Comparison of ENCODE assay signal across 7 cellular contexts in the genomic region with DNA sequence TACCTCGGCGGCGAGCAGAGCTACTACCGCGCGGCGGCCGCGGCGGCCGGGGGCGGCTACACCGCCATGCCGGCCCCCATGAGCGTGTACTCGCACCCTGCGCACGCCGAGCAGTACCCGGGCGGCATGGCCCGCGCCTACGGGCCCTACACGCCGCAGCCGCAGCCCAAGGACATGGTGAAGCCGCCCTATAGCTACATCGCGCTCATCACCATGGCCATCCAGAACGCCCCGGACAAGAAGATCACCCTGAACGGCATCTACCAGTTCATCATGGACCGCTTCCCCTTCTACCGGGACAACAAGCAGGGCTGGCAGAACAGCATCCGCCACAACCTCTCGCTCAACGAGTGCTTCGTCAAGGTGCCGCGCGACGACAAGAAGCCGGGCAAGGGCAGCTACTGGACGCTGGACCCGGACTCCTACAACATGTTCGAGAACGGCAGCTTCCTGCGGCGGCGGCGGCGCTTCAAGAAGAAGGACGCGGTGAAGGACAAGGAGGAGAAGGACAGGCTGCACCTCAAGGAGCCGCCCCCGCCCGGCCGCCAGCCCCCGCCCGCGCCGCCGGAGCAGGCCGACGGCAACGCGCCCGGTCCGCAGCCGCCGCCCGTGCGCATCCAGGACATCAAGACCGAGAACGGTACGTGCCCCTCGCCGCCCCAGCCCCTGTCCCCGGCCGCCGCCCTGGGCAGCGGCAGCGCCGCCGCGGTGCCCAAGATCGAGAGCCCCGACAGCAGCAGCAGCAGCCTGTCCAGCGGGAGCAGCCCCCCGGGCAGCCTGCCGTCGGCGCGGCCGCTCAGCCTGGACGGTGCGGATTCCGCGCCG. TPM values are rescaled to one million over a fixed set of nuclear protein-coding genes. Genes with fewer than 3 reads are reported as not detected.
A peak's percentile ranks its signal among the peaks of the same experiment; 100 is the strongest.
DNase-seq lines count a peak whose midpoint lies in the region; ATAC-seq and TF ChIP-seq lines count a peak whose summit lies in the region.

No MANE protein-coding gene starts in this region.

- H3K36me3 Mint-ChIP-seq in T-helper 17 cell (ENCODE audit: low read depth): peaks cover 6% of the 10 kb centered on the region

- no peaks in the 10 kb centered on the region for H3K9me3 ChIP-seq in T-helper 17 cell (ENCODE audit: control insufficient read depth, low read length, poor library complexity, severe bottlenecking)

- H3K4me3 Mint-ChIP-seq in T-helper 17 cell: peak overlapping the region; percentile 89

- H3K4me1 Mint-ChIP-seq in T-helper 17 cell: peaks cover 30% of the 10 kb centered on the region

- TF ChIP-seq CTCF in GM12875 (IDR thresholded peaks at IDR 0.05; ENCODE audit: borderline replicate concordance, insufficient read depth, low read depth, low read length): no peak
- no peak for TF ChIP-seq CTCF in fibroblast of mammary gland (conservative IDR thresholded peaks at IDR 0.05; ENCODE audit: control insufficient read depth, insufficient read depth, low read depth, low read length)

- ATAC-seq in HG02798 (IDR thresholded peaks at IDR 0.05; ENCODE audit: poor library complexity, unreplicated experiment) (peak; percentile 33), T-helper 17 cell (peak; percentile 32)

- DNase-seq in T-helper 17 cell (no peak), fibroblast of mammary gland (ENCODE audit: low read depth) (no peak), posterior vena cava (ENCODE audit: low spot score) (peak; percentile 86), caudate nucleus (lab: John Stamatoyannopoulos, UW) (no peak), SHP77 (lab: John Stamatoyannopoulos, UW) (no peak)

- peak overlapping the region; percentile 29 for H3K27ac Mint-ChIP-seq in T-helper 17 cell

- no peak overlapping the region for H3K27ac ChIP-seq in caudate nucleus (ENCODE audit: low read depth, low read length)

- H3K27me3 Mint-ChIP-seq in T-helper 17 cell: peaks cover 57% of the 10 kb centered on the region

- H3K4me3 ChIP-seq in GM12875 (ENCODE audit: low read depth, low read length) (peak overlapping the region; percentile 56), fibroblast of mammary gland (ENCODE audit: control insufficient read depth, low read depth, low read length) (peak overlapping the region; percentile 58)

- intact Hi-C loops in posterior vena cava (cut with DNase I): loop anchor here in 1 of 2 donors (5.0 kb wide), 1 partner anchor 827 kb away; no protein-coding TSS in a partner anchor

RNA-seq across cellular contexts. Expression of gene FOXC1, which starts 1.0 kb away (rescaled TPM):
- total RNA-seq in T-helper 17 cell (under 1 TPM in 1 of 2 donors, not detected in 1; 0.21 TPM), posterior vena cava (10 to 100 TPM; 27.6 to 33.5 TPM)

Comparison
In these comparisons a context has a peak if more than half of its experiments do, and no peak if none do; other contexts are left out.
1. RNA of gene FOXC1, which starts 1.0 kb away (total RNA-seq): 27.6 to 33.5 TPM in posterior vena cava; 0.21 TPM in T-helper 17 cell; every median in the first group is over 10 times any median in the second.